1 cellular context compared by ENCODE assay signal in the genomic region with DNA sequence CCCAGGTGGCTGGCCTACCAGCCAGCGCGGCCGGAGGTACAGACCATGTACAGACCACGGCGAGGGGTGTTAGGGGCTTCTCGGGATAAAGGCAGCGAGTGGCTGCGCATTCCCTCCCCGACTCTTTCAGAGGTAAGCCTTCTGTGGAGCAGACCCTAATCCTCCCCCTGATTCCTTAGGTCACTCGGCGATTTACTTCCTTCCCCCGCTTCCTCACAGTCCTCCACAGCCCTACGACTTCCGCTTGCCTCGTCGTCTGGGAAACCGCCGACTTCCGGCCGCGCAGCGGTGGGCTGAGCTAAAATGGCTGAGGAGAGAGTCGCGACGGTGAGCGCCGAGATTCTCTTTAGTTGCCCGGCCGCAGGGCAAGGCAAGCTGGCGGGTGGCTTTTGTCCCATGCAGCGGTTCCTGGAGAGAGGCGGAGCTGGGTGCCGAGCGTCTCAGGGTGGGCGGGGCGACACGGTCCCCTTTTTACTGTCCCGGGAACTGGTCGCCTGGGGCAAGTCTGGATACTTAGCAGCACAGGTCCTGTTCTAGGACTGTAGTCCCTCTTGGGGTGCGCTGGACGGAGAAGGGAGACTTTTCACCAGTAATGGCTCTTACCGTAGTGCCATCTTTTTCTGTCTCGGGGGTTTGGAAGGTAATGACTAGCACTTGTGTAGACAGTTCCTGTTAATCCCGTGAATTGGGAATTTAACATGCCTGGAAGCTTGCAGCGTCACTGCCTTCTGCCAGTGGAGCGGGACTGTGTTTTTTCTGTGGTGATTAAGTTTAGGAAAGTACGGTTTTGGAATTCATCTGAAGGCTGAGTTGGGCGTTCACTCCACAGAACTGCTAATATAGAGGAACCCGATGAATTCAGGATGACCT.
A peak's percentile ranks its signal among the peaks of the same experiment; 100 is the strongest.
TF ChIP-seq lines count a peak whose summit lies in the region.

TSS of gene BBS4 (plus strand) at position 283 of the 870 bp plus-strand sequence. CDS start at position 304, 21 bp downstream.
A gene with protein sequence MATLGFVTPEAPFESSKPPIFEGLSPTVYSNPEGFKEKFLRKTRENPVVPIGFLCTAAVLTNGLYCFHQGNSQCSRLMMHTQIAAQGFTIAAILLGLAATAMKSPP (minus strand): TSS at position 258 of the 870 bp plus-strand sequence. CDS start 9,808 bp downstream, outside the sequence.

TF ChIP-seq in GM12878, 131 proteins besides CTCF, POLR2A, EP300 and RAD21 (continued from another document):
- TF ChIP-seq BCLAF1 (IDR thresholded peaks at IDR 0.05), result peak; percentile 79
- peak; percentile 69 for TF ChIP-seq RUNX3 (IDR thresholded peaks at IDR 0.05; ENCODE audit: low read length)
- TF ChIP-seq, protein P1, sequence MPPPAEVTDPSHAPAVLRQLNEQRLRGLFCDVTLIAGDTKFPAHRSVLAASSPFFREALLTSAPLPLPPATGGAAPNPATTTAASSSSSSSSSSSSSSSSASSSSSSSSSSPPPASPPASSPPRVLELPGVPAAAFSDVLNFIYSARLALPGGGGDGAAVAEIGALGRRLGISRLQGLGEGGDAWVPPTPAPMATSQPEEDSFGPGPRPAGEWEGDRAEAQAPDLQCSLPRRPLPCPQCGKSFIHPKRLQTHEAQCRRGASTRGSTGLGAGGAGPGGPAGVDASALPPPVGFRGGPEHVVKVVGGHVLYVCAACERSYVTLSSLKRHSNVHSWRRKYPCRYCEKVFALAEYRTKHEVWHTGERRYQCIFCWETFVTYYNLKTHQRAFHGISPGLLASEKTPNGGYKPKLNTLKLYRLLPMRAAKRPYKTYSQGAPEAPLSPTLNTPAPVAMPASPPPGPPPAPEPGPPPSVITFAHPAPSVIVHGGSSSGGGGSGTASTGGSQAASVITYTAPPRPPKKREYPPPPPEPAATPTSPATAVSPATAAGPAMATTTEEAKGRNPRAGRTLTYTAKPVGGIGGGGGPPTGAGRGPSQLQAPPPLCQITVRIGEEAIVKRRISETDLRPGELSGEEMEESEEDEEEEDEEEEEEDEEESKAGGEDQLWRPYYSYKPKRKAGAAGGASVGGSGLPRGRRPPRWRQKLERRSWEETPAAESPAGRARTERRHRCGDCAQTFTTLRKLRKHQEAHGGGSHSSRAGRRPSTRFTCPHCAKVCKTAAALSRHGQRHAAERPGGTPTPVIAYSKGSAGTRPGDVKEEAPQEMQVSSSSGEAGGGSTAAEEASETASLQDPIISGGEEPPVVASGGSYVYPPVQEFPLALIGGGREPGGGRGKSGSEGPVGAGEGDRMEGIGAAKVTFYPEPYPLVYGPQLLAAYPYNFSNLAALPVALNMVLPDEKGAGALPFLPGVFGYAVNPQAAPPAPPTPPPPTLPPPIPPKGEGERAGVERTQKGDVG (CRISPR knock-in tag; IDR thresholded peaks at IDR 0.05), result no peak
- no peak for TF ChIP-seq ZSCAN29 (IDR thresholded peaks at IDR 0.05)
- TF ChIP-seq POU2F2 (IDR thresholded peaks at IDR 0.05; ENCODE audit: borderline replicate concordance, low read depth, low read length), result peak; percentile 81
- TF ChIP-seq, protein P2, sequence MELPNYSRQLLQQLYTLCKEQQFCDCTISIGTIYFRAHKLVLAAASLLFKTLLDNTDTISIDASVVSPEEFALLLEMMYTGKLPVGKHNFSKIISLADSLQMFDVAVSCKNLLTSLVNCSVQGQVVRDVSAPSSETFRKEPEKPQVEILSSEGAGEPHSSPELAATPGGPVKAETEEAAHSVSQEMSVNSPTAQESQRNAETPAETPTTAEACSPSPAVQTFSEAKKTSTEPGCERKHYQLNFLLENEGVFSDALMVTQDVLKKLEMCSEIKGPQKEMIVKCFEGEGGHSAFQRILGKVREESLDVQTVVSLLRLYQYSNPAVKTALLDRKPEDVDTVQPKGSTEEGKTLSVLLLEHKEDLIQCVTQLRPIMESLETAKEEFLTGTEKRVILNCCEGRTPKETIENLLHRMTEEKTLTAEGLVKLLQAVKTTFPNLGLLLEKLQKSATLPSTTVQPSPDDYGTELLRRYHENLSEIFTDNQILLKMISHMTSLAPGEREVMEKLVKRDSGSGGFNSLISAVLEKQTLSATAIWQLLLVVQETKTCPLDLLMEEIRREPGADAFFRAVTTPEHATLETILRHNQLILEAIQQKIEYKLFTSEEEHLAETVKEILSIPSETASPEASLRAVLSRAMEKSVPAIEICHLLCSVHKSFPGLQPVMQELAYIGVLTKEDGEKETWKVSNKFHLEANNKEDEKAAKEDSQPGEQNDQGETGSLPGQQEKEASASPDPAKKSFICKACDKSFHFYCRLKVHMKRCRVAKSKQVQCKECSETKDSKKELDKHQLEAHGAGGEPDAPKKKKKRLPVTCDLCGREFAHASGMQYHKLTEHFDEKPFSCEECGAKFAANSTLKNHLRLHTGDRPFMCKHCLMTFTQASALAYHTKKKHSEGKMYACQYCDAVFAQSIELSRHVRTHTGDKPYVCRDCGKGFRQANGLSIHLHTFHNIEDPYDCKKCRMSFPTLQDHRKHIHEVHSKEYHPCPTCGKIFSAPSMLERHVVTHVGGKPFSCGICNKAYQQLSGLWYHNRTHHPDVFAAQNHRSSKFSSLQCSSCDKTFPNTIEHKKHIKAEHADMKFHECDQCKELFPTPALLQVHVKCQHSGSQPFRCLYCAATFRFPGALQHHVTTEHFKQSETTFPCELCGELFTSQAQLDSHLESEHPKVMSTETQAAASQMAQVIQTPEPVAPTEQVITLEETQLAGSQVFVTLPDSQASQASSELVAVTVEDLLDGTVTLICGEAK (IDR thresholded peaks at IDR 0.05; ENCODE audit: borderline replicate concordance), result peak; percentile 89
- TF ChIP-seq ZZZ3 (IDR thresholded peaks at IDR 0.05; ENCODE audit: control insufficient read depth, insufficient read length, low read depth), result no peak
- peak; percentile 38; the same call in 1 of the 2 replicates for TF ChIP-seq CBFB (IDR thresholded peaks at IDR 0.05; ENCODE audit: low read depth)
- no peak for TF ChIP-seq ZNF384 (IDR thresholded peaks at IDR 0.05; ENCODE audit: borderline replicate concordance, low read depth, low read length)
- peak; percentile 95 for TF ChIP-seq KLF5 (IDR thresholded peaks at IDR 0.05; ENCODE audit: partially characterized antibody)
- TF ChIP-seq NFIC (IDR thresholded peaks at IDR 0.05; ENCODE audit: low read depth, low read length), result no peak; the same call in 1 of the 2 replicates
- no peak for TF ChIP-seq ZNF274 (IDR thresholded peaks at IDR 0.05; ENCODE audit: insufficient read depth, insufficient read length)
- TF ChIP-seq SPI1 (IDR thresholded peaks at IDR 0.05; ENCODE audit: borderline replicate concordance, insufficient read depth, low read depth, low read length), result peak; percentile 80; the same call in 1 of the 2 replicates
- 0 out of 2 replicates have a peak, but pooled peaks have one; percentile 71 for TF ChIP-seq CHD1 (IDR thresholded peaks at IDR 0.05; ENCODE audit: low read depth, low read length)
- 0 out of 2 replicates have a peak, but pooled peaks have one; percentile 56 for TF ChIP-seq DPF2 (IDR thresholded peaks at IDR 0.05)
- no peak for TF ChIP-seq KDM1A (IDR thresholded peaks at IDR 0.05; ENCODE audit: borderline replicate concordance)
- TF ChIP-seq BMI1 (IDR thresholded peaks at IDR 0.05; ENCODE audit: borderline replicate concordance), result peak; percentile 90
- TF ChIP-seq PAX8 (IDR thresholded peaks at IDR 0.05), result no peak
- no peak for TF ChIP-seq ZNF592 (IDR thresholded peaks at IDR 0.05)
- no peak for TF ChIP-seq BCL11A (IDR thresholded peaks at IDR 0.05; ENCODE audit: low read depth, low read length)
TF ChIP-seq in GM12878: peak in this region for 52.
